ENCODE assay signal across 20 cellular contexts in the genomic region with DNA sequence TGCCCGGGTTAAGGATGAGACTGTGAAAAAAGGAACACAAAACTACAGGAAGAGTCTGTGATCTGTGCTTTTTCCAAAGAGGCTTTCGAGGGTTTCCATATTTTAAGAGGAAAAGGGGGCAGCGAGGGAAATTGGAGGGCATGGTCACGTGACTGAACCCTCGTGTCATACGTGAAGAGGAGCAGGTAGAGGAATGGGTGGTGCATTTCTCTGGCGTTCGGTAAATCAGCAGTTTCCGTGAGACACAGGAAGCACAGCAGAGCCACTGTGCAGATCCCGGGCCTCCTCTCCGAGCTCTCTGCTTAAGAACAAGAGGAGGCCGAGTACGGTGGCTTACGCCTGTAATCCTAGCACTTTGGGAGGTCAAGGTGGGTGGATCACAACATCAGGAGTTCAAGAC.
DNase-seq lines count a peak whose midpoint lies in the region; ATAC-seq and TF ChIP-seq lines count a peak whose summit lies in the region.
"Had no signal": no experiment of that assay in that cellular context is flagged by ENCODE, and none has a peak within 500 bp of the region (broad histone marks: within the 10 kb centered on the region; RNA-seq: fewer than 3 reads in every experiment).

No MANE protein-coding gene starts in this region.

- H3K9me3 Mint-ChIP-seq in activated CD8-positive, alpha-beta memory T cell treated with anti-CD3 and anti-CD28 coated beads, Interleukin-2, amount 10 ng/mL, durations not matched to agents 7 days and 5 days (ENCODE audit: low read depth), result no peaks in the 10 kb centered on the region
- peaks cover 19% of the 10 kb centered on the region for H3K9me3 Mint-ChIP-seq in nephron progenitor cell
- H3K9me3 Mint-ChIP-seq: CD4-positive, alpha-beta T cell had no signal

- H3K9me3 ChIP-seq in testis, result no peaks in the 10 kb centered on the region

- intact Hi-C loops in testis (cut with DNase I; ENCODE audit: low total_unique reads), result no loop called here

- no peaks in the 10 kb centered on the region for H3K36me3 Mint-ChIP-seq in activated CD8-positive, alpha-beta memory T cell treated with anti-CD3 and anti-CD28 coated beads, Interleukin-2, amount 10 ng/mL, durations not matched to agents 7 days and 5 days
- no peaks in the 10 kb centered on the region for H3K36me3 Mint-ChIP-seq in nephron progenitor cell (ENCODE audit: low read depth)
- H3K36me3 Mint-ChIP-seq: IgD-negative memory B cell had no signal

- H3K4me1 ChIP-seq in testis, result no peaks in the 10 kb centered on the region

- H3K4me3 Mint-ChIP-seq in activated CD8-positive, alpha-beta memory T cell treated with anti-CD3 and anti-CD28 coated beads, Interleukin-2, amount 10 ng/mL, durations not matched to agents 7 days and 5 days, result no peak overlapping the region
- H3K4me3 Mint-ChIP-seq in nephron progenitor cell, result no peak overlapping the region
- H3K4me3 Mint-ChIP-seq: CD4-positive, alpha-beta T cell; IgD-negative memory B cell had no signal

- no peaks in the 10 kb centered on the region for H3K27me3 Mint-ChIP-seq in activated CD8-positive, alpha-beta memory T cell treated with anti-CD3 and anti-CD28 coated beads, Interleukin-2, amount 10 ng/mL, durations not matched to agents 7 days and 5 days
- H3K27me3 Mint-ChIP-seq in nephron progenitor cell (ENCODE audit: low read depth, poor library complexity), result peaks cover 3% of the 10 kb centered on the region
- H3K27me3 Mint-ChIP-seq: CD4-positive, alpha-beta T cell had no signal

- H3K4me3 ChIP-seq in coronary artery (no peak overlapping the region), testis (no peak overlapping the region)

- TF ChIP-seq CTCF in coronary artery (IDR thresholded peaks at IDR 0.05), result no peak
- TF ChIP-seq CTCF in nephron progenitor cell (IDR thresholded peaks at IDR 0.05), result no peak
- no peak for TF ChIP-seq CTCF in testis (IDR thresholded peaks at IDR 0.05)

- H3K4me1 Mint-ChIP-seq in activated CD8-positive, alpha-beta memory T cell treated with anti-CD3 and anti-CD28 coated beads, Interleukin-2, amount 10 ng/mL, durations not matched to agents 7 days and 5 days, result no peaks in the 10 kb centered on the region
- peaks cover 42% of the 10 kb centered on the region for H3K4me1 Mint-ChIP-seq in nephron progenitor cell

- WGBS in testis, 2 donors, result 86 to 90% methylated on average over 14 of the region's 14 CpGs

- DNase-seq in activated CD8-positive, alpha-beta memory T cell treated with anti-CD3 and anti-CD28 coated beads, Interleukin-2, amount 10 ng/mL, durations not matched to agents 7 days and 5 days, result peak; percentile 19
- no peak for DNase-seq in activated CD8-positive, alpha-beta memory T cell treated with anti-CD3 and anti-CD28 coated beads, Interleukin-2, amount 50 U/mL, for 4 hours
- DNase-seq in coronary artery (ENCODE audit: low spot score) (peak; percentile 26), nephron progenitor cell (no peak), testis (peak; percentile 6), substantia nigra (lab: John Stamatoyannopoulos, UW) (no peak)
- DNase-seq in stimulated activated CD4-positive, alpha-beta T cell treated with anti-CD3 and anti-CD28 coated beads, Interleukin-4, amount 100 ng/mL, for 4 hours, result no peak
- no peak for DNase-seq in central memory CD4-positive, alpha-beta T cell
- DNase-seq: 8988T; CD4-positive, alpha-beta T cell; DMS 273 treated with DMSO at 0.1 percent for 48 hours; NCI-H1048; NCI-H1417; NCI-H1694; NCI-H2029 treated with DMSO at 0.1 percent for 48 hours; NCI-H2227 treated with DMSO at 0.1 percent for 48 hours; NCI-H526 treated with DMSO at 0.1 percent for 48 hours; SHP77 treated with DMSO at 0.1 percent for 48 hours had no signal

- CTCF ChIA-PET in activated CD8-positive, alpha-beta memory T cell treated with anti-CD3 and anti-CD28 coated beads, Interleukin-2, amount 10 ng/mL, durations not matched to agents 7 days and 5 days (lab: Charles Lee), result no interaction called here

- H3K27ac ChIP-seq in coronary artery, result no peak overlapping the region
- H3K27ac ChIP-seq in testis, result no peak overlapping the region
- no peak overlapping the region for H3K27ac ChIP-seq in substantia nigra (ENCODE audit: low read depth, low read length, poor library complexity, severe bottlenecking)
- H3K27ac ChIP-seq: RWPE1 had no signal

- no peak for TF ChIP-seq POLR2A in testis (IDR thresholded peaks at IDR 0.05)

- H3K27ac Mint-ChIP-seq in activated CD8-positive, alpha-beta memory T cell treated with anti-CD3 and anti-CD28 coated beads, Interleukin-2, amount 10 ng/mL, durations not matched to agents 7 days and 5 days, result no peak overlapping the region
- H3K27ac Mint-ChIP-seq in nephron progenitor cell, result peak overlapping the region; percentile 4
- H3K27ac Mint-ChIP-seq: CD4-positive, alpha-beta T cell; IgD-negative memory B cell had no signal

- ATAC-seq in activated CD8-positive, alpha-beta memory T cell treated with anti-CD3 and anti-CD28 coated beads, Interleukin-2, amount 10 ng/mL, durations not matched to agents 7 days and 5 days, result no peak

- H3K36me3 ChIP-seq in testis (ENCODE audit: low read depth, missing control alignments), result no peaks in the 10 kb centered on the region

- H3K27me3 ChIP-seq in testis, result no peaks in the 10 kb centered on the region

Comparison
In these comparisons a context has a peak if more than half of its experiments do, and no peak if none do; other contexts are left out.
1. DNase-seq: peak in activated CD8-positive, alpha-beta memory T cell treated with anti-CD3 and anti-CD28 coated beads, Interleukin-2, amount 10 ng/mL, durations not matched to agents 7 days and 5 days (single experiment), coronary artery (single experiment) and testis (single experiment); none in activated CD8-positive, alpha-beta memory T cell treated with anti-CD3 and anti-CD28 coated beads, Interleukin-2, amount 50 U/mL, for 4 hours (single experiment), nephron progenitor cell (single experiment), stimulated activated CD4-positive, alpha-beta T cell treated with anti-CD3 and anti-CD28 coated beads, Interleukin-4, amount 100 ng/mL, for 4 hours (0 of 2), substantia nigra (0 of 49) and central memory CD4-positive, alpha-beta T cell (single experiment).